Comparison of ENCODE assay signal across 11 cellular contexts in the genomic region with DNA sequence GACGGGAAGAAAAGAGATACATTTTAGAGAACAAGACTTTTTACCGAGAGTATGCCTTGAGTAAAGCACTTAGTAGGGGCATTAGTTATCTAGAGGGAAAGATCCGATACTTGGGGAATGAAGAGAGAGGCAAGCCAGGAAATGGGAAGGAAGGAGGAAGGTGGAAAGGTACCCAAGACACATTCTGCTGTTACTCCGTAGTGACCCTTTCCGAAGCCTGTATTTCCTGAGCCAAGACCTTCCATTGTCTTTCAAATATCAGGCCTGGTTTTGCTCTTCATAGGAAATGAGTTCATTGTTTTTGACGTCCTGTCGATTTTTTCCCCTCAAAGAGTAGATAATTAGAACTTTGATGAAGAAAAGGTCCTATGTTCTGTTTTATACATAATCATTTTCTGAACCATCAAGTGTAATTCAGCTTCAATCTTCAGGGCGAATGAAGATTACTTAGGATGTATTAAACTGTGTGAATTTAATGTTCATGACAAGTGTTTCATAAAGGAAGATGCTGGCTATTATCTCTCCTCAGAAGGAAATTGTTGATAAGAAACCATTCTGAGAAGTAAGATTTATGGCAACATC.
DNase-seq lines count a peak whose midpoint lies in the region; ATAC-seq and TF ChIP-seq lines count a peak whose summit lies in the region.
"Had no signal": no experiment of that assay in that cellular context is flagged by ENCODE, and none has a peak within 500 bp of the region (broad histone marks: within the 10 kb centered on the region; RNA-seq: fewer than 3 reads in every experiment).

No MANE protein-coding gene starts in this region.

- DNase-seq in GM23338 (ENCODE audit: low spot score) (peak; percentile 35), endothelial cell (ENCODE audit: low spot score) (no peak), stomach (no peak)
- DNase-seq: CD8-positive, alpha-beta T cell; COR-L47; GF-D8 had no signal

- H3K4me1 ChIP-seq in GM23338 (ENCODE audit: insufficient read depth) (peaks cover 25% of the 10 kb centered on the region), Loucy (ENCODE audit: insufficient read depth, low read length, poor library complexity, severe bottlenecking) (peaks cover 16% of the 10 kb centered on the region), iPS-15b (ENCODE audit: control insufficient read depth, insufficient read depth, low read length) (peaks cover 7% of the 10 kb centered on the region), stomach (peaks cover 0 to 9% (median 0%) of the 10 kb centered on the region in 4 donors)

- no peaks in the 10 kb centered on the region for H3K27me3 Mint-ChIP-seq in GM23338 (ENCODE audit: insufficient read depth, low read depth, poor library complexity)
- H3K27me3 Mint-ChIP-seq in endothelial cell (ENCODE audit: unreplicated experiment): no peaks in the 10 kb centered on the region

- H3K9me2 ChIP-seq in GM23338 (ENCODE audit: insufficient read depth): peaks cover 7% of the 10 kb centered on the region; the same call in 1 of the 2 replicates
- no peaks in the 10 kb centered on the region for H3K9me2 ChIP-seq in Loucy (replicated peaks; ENCODE audit: low read depth, low read length)

- H3K4me3 ChIP-seq in GM23338: no peak overlapping the region
- H3K4me3 ChIP-seq in Loucy (ENCODE audit: low read length, poor library complexity, severe bottlenecking): no peak overlapping the region
- peak overlapping the region; percentile 4 for H3K4me3 ChIP-seq in iPS-15b (ENCODE audit: low read depth, low read length)
- H3K4me3 ChIP-seq in stomach: no peak overlapping the region

- H3K27me3 ChIP-seq in GM23338 (ENCODE audit: insufficient read depth): no peaks in the 10 kb centered on the region
- H3K27me3 ChIP-seq in Loucy (ENCODE audit: insufficient read depth, low read length, poor library complexity, severe bottlenecking): no peaks in the 10 kb centered on the region
- H3K27me3 ChIP-seq in iPS-15b (ENCODE audit: control insufficient read depth, insufficient read depth, low read length): no peaks in the 10 kb centered on the region
- no peaks in the 10 kb centered on the region for H3K27me3 ChIP-seq in stomach

- peaks cover 23% of the 10 kb centered on the region for H3K4me1 Mint-ChIP-seq in GM23338
- peaks cover 11% of the 10 kb centered on the region for H3K4me1 Mint-ChIP-seq in endothelial cell (ENCODE audit: unreplicated experiment)
- H3K4me1 Mint-ChIP-seq: CD14-positive monocyte had no signal

- intact Hi-C loops in stomach (cut with DNase I; ENCODE audit: low total_unique reads): no loop called here

- 0 out of 2 replicates have a peak overlapping the region, but pooled peaks have one; percentile 18 for H3K4me2 ChIP-seq in GM23338
- H3K4me2 ChIP-seq in Loucy (ENCODE audit: low read depth, low read length, poor library complexity, severe bottlenecking): peak overlapping the region; percentile 5

- H3K36me3 ChIP-seq in GM23338 (ENCODE audit: insufficient read depth) (no peaks in the 10 kb centered on the region), Loucy (ENCODE audit: insufficient read depth, low read length) (no peaks in the 10 kb centered on the region), iPS-15b (ENCODE audit: control insufficient read depth, insufficient read depth, low read length) (peaks cover 3% of the 10 kb centered on the region), stomach (no peaks in the 10 kb centered on the region)

- H3K36me3 Mint-ChIP-seq in GM23338 (ENCODE audit: low read depth): peaks cover 8% of the 10 kb centered on the region; the same call in 2 of the 3 replicates
- no peaks in the 10 kb centered on the region for H3K36me3 Mint-ChIP-seq in endothelial cell (ENCODE audit: low read depth, unreplicated experiment)
- H3K36me3 Mint-ChIP-seq: CD14-positive monocyte; CD8-positive, alpha-beta T cell had no signal

- no peaks in the 10 kb centered on the region for H3K9me3 ChIP-seq in Loucy (ENCODE audit: insufficient read depth, low read depth, low read length)
- H3K9me3 ChIP-seq in iPS-15b (ENCODE audit: control insufficient read depth, insufficient read depth, low read length): no peaks in the 10 kb centered on the region
- no peaks in the 10 kb centered on the region for H3K9me3 ChIP-seq in stomach

- H2AFZ ChIP-seq in GM23338: no peak overlapping the region
- H2AFZ ChIP-seq in Loucy (ENCODE audit: low read length): no peak overlapping the region

- H3K27ac Mint-ChIP-seq in GM23338 (peak overlapping the region; percentile 6), endothelial cell (ENCODE audit: unreplicated experiment) (peak overlapping the region; percentile 68)
- H3K27ac Mint-ChIP-seq: CD14-positive monocyte; CD8-positive, alpha-beta T cell had no signal

- H3K4me3 Mint-ChIP-seq in GM23338 (no peak overlapping the region), endothelial cell (ENCODE audit: unreplicated experiment) (no peak overlapping the region)
- H3K4me3 Mint-ChIP-seq: CD14-positive monocyte; CD8-positive, alpha-beta T cell had no signal

- no peak overlapping the region for H3K27ac ChIP-seq in GM23338 (ENCODE audit: low read depth)
- H3K27ac ChIP-seq in stomach: no peak overlapping the region

- 84 to 90% (median 85%) methylated on average over 8 of the region's 8 CpGs for WGBS in stomach, 5 donors

- no peaks in the 10 kb centered on the region for H3F3A ChIP-seq in GM23338 (replicated peaks; ENCODE audit: low read depth)
- H3F3A ChIP-seq in Loucy (ENCODE audit: low read depth): no peaks in the 10 kb centered on the region

- 0 out of 2 replicates have a peak, but pooled peaks cover 3% of the 10 kb centered on the region for H3K79me2 ChIP-seq in GM23338 (replicated peaks; ENCODE audit: insufficient read depth)
- H3K79me2 ChIP-seq in Loucy (ENCODE audit: insufficient read depth, low read length): no peaks in the 10 kb centered on the region

- H4K20me1 ChIP-seq in GM23338 (replicated peaks; ENCODE audit: insufficient read depth) (no peaks in the 10 kb centered on the region), Loucy (ENCODE audit: insufficient read depth, low read length, poor library complexity, severe bottlenecking) (no peaks in the 10 kb centered on the region)

- ATAC-seq in GM23338: peak; percentile 31; the same call in 1 of the 3 replicates
- no peak for ATAC-seq in HG02885 (IDR thresholded peaks at IDR 0.05; ENCODE audit: poor library complexity, unreplicated experiment)
- ATAC-seq in HG02798 (IDR thresholded peaks at IDR 0.05; ENCODE audit: poor library complexity, unreplicated experiment): no peak
- ATAC-seq: CD8-positive, alpha-beta T cell had no signal

- TF ChIP-seq EP300 in stomach (IDR thresholded peaks at IDR 0.05): no peak

- no peak for TF ChIP-seq POLR2A in stomach (IDR thresholded peaks at IDR 0.05)

- peaks cover 6% of the 10 kb centered on the region; the same call in 2 of the 3 replicates for H3K9me3 Mint-ChIP-seq in GM23338
- H3K9me3 Mint-ChIP-seq in endothelial cell (ENCODE audit: unreplicated experiment): no peaks in the 10 kb centered on the region

- no peak overlapping the region for H3K9ac ChIP-seq in Loucy (ENCODE audit: low read depth, low read length, poor library complexity, severe bottlenecking)
- H3K9ac ChIP-seq in iPS-15b (ENCODE audit: low read depth, low read length): no peak overlapping the region

- no peak for TF ChIP-seq CTCF in GM23338 (conservative IDR thresholded peaks at IDR 0.05; ENCODE audit: low read depth in 2 of 2)
- TF ChIP-seq CTCF in Loucy (conservative IDR thresholded peaks at IDR 0.05; ENCODE audit: low read length): no peak
- no peak for TF ChIP-seq CTCF in endothelial cell (IDR thresholded peaks at IDR 0.05; ENCODE audit: unreplicated experiment)
- TF ChIP-seq CTCF in stomach (IDR thresholded peaks at IDR 0.05): no peak

TF ChIP-seq in GM23338, 12 proteins besides CTCF, POLR2A, EP300 and RAD21:
- TF ChIP-seq NANOG (IDR thresholded peaks at IDR 0.05; ENCODE audit: borderline replicate concordance): peak; percentile 31; the same call in 1 of the 2 replicates
- TF ChIP-seq JUNB (IDR thresholded peaks at IDR 0.05; ENCODE audit: unreplicated experiment): no peak
- no peak for TF ChIP-seq POLR2AphosphoS5 (IDR thresholded peaks at IDR 0.05; ENCODE audit: low read depth)
- no peak for TF ChIP-seq ZNF114 (CRISPR knock-in tag; IDR thresholded peaks at IDR 0.05)
- TF ChIP-seq, protein P1, sequence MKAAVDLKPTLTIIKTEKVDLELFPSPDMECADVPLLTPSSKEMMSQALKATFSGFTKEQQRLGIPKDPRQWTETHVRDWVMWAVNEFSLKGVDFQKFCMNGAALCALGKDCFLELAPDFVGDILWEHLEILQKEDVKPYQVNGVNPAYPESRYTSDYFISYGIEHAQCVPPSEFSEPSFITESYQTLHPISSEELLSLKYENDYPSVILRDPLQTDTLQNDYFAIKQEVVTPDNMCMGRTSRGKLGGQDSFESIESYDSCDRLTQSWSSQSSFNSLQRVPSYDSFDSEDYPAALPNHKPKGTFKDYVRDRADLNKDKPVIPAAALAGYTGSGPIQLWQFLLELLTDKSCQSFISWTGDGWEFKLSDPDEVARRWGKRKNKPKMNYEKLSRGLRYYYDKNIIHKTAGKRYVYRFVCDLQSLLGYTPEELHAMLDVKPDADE (IDR thresholded peaks at IDR 0.05): 0 out of 2 replicates have a peak, but pooled peaks have one; percentile 18
- TF ChIP-seq CREB1 (CRISPR knock-in tag; IDR thresholded peaks at IDR 0.05; ENCODE audit: low read depth): no peak
